In genomic region chr17:2034157-2034556, GRCh38 we compare ENCODE assay signal across 18 cellular contexts. TPM values are rescaled to one million over a fixed set of nuclear protein-coding genes. Genes with fewer than 3 reads are reported as not detected.
DNase-seq lines count a peak whose midpoint lies in the region; ATAC-seq and TF ChIP-seq lines count a peak whose summit lies in the region.
"Had no signal": no experiment of that assay in that cellular context is flagged by ENCODE, and none has a peak within 500 bp of the region (broad histone marks: within the 10 kb centered on the region; RNA-seq: fewer than 3 reads in every experiment).

No MANE protein-coding gene starts in this region.

- in situ Hi-C loops in GM13976 (cut with MboI; ENCODE audit: low sequenced_read_pairs, unreplicated experiment): loop anchor here (10.0 to 25.0 kb wide), 2 partner anchors 129 to 322 kb away; partner anchors contain the start of genes TLCD2 and WDR81

- H3K4me3 ChIP-seq in H7 (ENCODE audit: insufficient read depth, low read depth, low read length): no peak overlapping the region
- H3K4me3 ChIP-seq: A549, K562, upper lobe of left lung had no signal

- no peaks in the 10 kb centered on the region; the same call in 1 of the 2 replicates for H3K36me3 ChIP-seq in H7 (replicated peaks; ENCODE audit: control insufficient read depth, insufficient read depth, low read length)

- TF ChIP-seq CTCF in GM13976 (IDR thresholded peaks at IDR 0.05; ENCODE audit: borderline replicate concordance, control extremely low read depth, extremely low read depth, insufficient read depth, missing control alignments): no peak

- ATAC-seq in HG02588 (IDR thresholded peaks at IDR 0.05; ENCODE audit: unreplicated experiment) (no peak), HG02970 (IDR thresholded peaks at IDR 0.05; ENCODE audit: low FRiP score, unreplicated experiment) (no peak)
- ATAC-seq: A549; HCT116; K562; stimulated activated naive CD8-positive, alpha-beta T cell treated with anti-CD3 and anti-CD28 coated beads, Interleukin-15, Interleukin-2, amounts not matched to agents 100 U/mL and 50 U/mL, for 24 hours had no signal

- peak; percentile 38 for DNase-seq in A172 (ENCODE audit: low spot score)
- peak; percentile 64 for DNase-seq in GM13976 (ENCODE audit: low spot score)
- peak; percentile 41 for DNase-seq in NCI-H69 (lab: John Stamatoyannopoulos, UW)
- DNase-seq in fibroblast of gingiva (ENCODE audit: low read depth): peak; percentile 50
- no peak for DNase-seq in H7
- no peak for DNase-seq in NCI-H510A (lab: John Stamatoyannopoulos, UW)
- DNase-seq: activated CD4-positive, alpha-beta T cell treated with anti-CD3 and anti-CD28 coated beads for 4 hours; activated naive CD4-positive, alpha-beta T cell treated with anti-CD3 and anti-CD28 coated beads, Interleukin-2, amount 50 U/mL, for 16 hours; brain microvascular endothelial cell; mesenchymal stem cell; NCI-H446; stimulated activated naive CD8-positive, alpha-beta T cell treated with anti-CD3 and anti-CD28 coated beads, Interleukin-15, Interleukin-2, amounts not matched to agents 100 U/mL and 50 U/mL, for 24 hours; upper lobe of left lung had no signal

- H3K27me3 ChIP-seq in H7 (ENCODE audit: control insufficient read depth, insufficient read depth, low read length): peaks cover 6% of the 10 kb centered on the region
- H3K27me3 ChIP-seq: brain microvascular endothelial cell, upper lobe of left lung had no signal

RNA-seq across cellular contexts. Expression of gene DPH1, which starts 4.2 kb away (rescaled TPM):
- 31.2 and 33.2 TPM in 2 replicates for total RNA-seq in A172 (2014; rRNA removed; shearing (Covaris generic))
- total RNA-seq in H7 (2014; rRNA removed; shearing (Covaris generic)): 37.0 and 53.6 TPM in 2 replicates

RNA-seq across cellular contexts. Expression of gene OVCA2, which starts 7.7 kb away (rescaled TPM):
- 104 and 128 TPM in 2 replicates for total RNA-seq in A172 (2014; rRNA removed; shearing (Covaris generic))
- total RNA-seq in H7 (2014; rRNA removed; shearing (Covaris generic)): 23.1 and 25.1 TPM in 2 replicates

RNA-seq across cellular contexts. Expression of gene RTN4RL1, which starts 9.0 kb away (rescaled TPM):
- total RNA-seq in A172 (2014; rRNA removed; shearing (Covaris generic)): 1.7 and 2.2 TPM in 2 replicates
- 4.0 and 7.0 TPM in 2 replicates for total RNA-seq in H7 (2014; rRNA removed; shearing (Covaris generic))

RNA-seq across cellular contexts. Expression of gene HIC1, which starts 20.7 kb away (rescaled TPM):
- total RNA-seq in A172 (2014; rRNA removed; shearing (Covaris generic)): 7.3 and 12.5 TPM in 2 replicates
- total RNA-seq in H7 (2014; rRNA removed; shearing (Covaris generic)): 0.03 and 0.63 TPM in 2 replicates

Comparison
In these comparisons a context has a peak if more than half of its experiments do, and no peak if none do; other contexts are left out.
1. DNase-seq: peak in A172 (single experiment), GM13976 (single experiment), NCI-H69 (single experiment) and fibroblast of gingiva (single experiment); none in H7 (single experiment) and NCI-H510A (single experiment).